1 cellular context compared by ENCODE assay signal in the genomic region with DNA sequence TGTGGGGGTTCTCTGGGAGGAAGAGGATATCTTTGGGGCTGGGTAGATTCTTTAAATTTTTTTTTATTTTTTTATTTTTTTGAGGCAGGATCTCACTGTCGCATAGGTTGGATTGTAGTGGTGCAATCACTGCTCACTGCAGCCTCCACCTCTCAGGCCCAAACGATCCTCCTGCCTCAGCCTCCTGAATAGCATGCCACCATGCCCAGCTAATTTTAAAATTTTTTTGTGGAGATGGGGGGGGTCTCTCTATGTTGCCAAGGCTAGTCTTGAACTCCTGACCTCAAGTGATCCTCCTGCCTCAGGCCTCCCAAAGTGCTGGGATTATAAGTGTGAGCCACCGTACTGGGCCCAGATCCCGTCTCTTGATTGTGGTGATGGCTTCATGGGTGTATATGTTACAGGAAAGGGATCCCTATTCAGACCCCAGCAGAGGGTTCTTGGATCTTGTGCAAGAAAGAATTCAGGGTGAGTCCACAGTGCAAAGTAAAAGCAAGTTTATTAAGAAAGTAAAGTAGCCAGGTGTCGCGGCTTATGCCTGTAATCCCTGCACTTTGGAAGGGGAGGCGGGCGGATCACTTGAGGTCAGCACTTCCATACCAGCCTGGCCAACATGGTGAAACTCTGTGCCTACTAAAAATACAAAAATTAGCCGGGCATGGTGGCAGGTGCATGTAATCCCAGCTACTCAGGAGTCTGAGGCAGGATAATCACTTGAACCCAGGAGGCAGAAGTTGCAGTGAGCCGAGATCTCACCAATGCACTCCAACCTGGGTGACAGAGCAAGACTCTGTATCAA.
A peak's percentile ranks its signal among the peaks of the same experiment; 100 is the strongest.
TF ChIP-seq lines count a peak whose summit lies in the region.

No MANE protein-coding gene starts in this region.

TF ChIP-seq in K562, 482 proteins besides CTCF, POLR2A, EP300 and RAD21:
- TF ChIP-seq, protein P1, sequence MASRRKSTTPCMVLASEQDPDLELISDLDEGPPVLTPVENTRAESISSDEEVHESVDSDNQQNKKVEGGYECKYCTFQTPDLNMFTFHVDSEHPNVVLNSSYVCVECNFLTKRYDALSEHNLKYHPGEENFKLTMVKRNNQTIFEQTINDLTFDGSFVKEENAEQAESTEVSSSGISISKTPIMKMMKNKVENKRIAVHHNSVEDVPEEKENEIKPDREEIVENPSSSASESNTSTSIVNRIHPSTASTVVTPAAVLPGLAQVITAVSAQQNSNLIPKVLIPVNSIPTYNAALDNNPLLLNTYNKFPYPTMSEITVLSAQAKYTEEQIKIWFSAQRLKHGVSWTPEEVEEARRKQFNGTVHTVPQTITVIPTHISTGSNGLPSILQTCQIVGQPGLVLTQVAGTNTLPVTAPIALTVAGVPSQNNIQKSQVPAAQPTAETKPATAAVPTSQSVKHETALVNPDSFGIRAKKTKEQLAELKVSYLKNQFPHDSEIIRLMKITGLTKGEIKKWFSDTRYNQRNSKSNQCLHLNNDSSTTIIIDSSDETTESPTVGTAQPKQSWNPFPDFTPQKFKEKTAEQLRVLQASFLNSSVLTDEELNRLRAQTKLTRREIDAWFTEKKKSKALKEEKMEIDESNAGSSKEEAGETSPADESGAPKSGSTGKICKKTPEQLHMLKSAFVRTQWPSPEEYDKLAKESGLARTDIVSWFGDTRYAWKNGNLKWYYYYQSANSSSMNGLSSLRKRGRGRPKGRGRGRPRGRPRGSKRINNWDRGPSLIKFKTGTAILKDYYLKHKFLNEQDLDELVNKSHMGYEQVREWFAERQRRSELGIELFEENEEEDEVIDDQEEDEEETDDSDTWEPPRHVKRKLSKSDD (conservative IDR thresholded peaks at IDR 0.05; ENCODE audit: low read length) = no peak
- TF ChIP-seq RBM25 (IDR thresholded peaks at IDR 0.05; ENCODE audit: low read depth, low read length, severe bottlenecking) = peak; percentile 43
